ENCODE assay signal across 8 cellular contexts in the genomic region with DNA sequence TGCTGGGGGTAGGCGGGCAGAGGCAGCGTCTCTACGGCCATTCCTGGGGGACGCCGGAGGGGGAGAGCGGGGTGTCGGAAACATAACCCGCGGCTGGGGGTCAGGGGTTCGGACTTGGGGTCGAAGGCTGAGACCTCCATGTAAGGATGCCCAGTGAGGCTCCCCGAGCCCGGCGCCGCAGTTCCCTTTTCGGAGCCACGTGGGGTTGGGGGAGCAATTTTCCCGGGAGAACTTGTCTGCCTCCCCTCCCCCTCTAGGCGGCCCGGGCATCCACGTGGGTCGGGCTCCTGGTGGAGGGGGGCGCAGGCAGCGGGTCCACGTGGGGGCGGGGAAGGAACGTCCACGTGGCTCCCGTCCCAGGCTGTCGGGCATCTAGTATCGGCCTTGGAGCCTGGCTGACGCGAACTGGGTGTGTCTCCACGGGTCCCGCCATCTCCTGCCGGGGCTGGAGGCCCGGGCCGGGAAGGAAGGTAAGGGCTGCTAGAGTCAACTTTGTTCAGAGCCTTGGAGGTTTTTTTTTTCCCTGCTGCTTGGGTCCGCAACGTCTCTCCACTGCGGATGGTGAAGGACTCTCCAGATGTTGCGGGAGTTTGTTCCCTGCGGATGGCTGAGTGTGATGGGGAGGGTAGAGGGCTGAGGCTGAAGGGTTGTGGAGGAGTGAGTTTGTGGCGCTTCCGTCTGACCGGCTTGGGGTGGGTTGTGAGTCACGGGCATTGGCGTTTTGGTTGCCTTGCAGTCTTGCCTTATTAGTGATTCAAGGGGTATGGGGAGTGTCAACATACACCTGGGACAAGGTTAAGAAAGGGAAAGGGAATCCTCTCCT. TPM values are rescaled to one million over a fixed set of nuclear protein-coding genes. Genes with fewer than 3 reads are reported as not detected.
DNase-seq lines count a peak whose midpoint lies in the region; ATAC-seq and TF ChIP-seq lines count a peak whose summit lies in the region.

No MANE protein-coding gene starts in this region.

- peak; percentile 53 for DNase-seq in COLO829 (ENCODE audit: low spot score)
- peak; percentile 86 for DNase-seq in OCI-M1 (lab: John Stamatoyannopoulos, UW)
- peak; percentile 38 for DNase-seq in activated gamma-delta T cell treated with anti-CD3 and anti-CD28 coated beads, Interleukin-2, amount 50 U/mL, for 16 hours (ENCODE audit: low read depth)
- DNase-seq in foreskin melanocyte = peak; percentile 60
- DNase-seq in substantia nigra (lab: John Stamatoyannopoulos, UW) = peak in 48 of 49 donors; percentile 48 to 87 (median 74)

- H4K20me1 ChIP-seq in neural cell (ENCODE audit: insufficient read depth) = no peaks in the 10 kb centered on the region

- peaks cover 32% of the 10 kb centered on the region for H3K79me2 ChIP-seq in neural cell (replicated peaks; ENCODE audit: insufficient read depth, low read length)

- no peaks in the 10 kb centered on the region for H3K9me3 ChIP-seq in neural cell (ENCODE audit: low read length)

- TF ChIP-seq CTCF in neural cell (IDR thresholded peaks at IDR 0.05; ENCODE audit: poor library complexity, severe bottlenecking) = no peak

- no peak for TF ChIP-seq EP300 in neural cell (conservative IDR thresholded peaks at IDR 0.05; ENCODE audit: poor library complexity, severe bottlenecking)

- H3K9ac ChIP-seq in neural cell (ENCODE audit: low read length) = peak overlapping the region; percentile 74

- peak; percentile 5 for ATAC-seq in HG02588 (IDR thresholded peaks at IDR 0.05; ENCODE audit: unreplicated experiment)
- no peak for ATAC-seq in GM19463 (IDR thresholded peaks at IDR 0.05; ENCODE audit: unreplicated experiment)

- peak overlapping the region; percentile 91 for H3K4me2 ChIP-seq in neural cell (ENCODE audit: low read length)

- no peaks in the 10 kb centered on the region for H3F3A ChIP-seq in neural cell (ENCODE audit: insufficient read depth, low read length, poor library complexity, severe bottlenecking)

- no peaks in the 10 kb centered on the region for H3K36me3 ChIP-seq in neural cell (ENCODE audit: insufficient read depth, low read length)

- peak overlapping the region; percentile 89 for H2AFZ ChIP-seq in neural cell (ENCODE audit: low read depth, low read length)

- H3K4me3 ChIP-seq in neural cell (ENCODE audit: low read length) = peak overlapping the region; percentile 95

- H3K9me2 ChIP-seq in neural cell (ENCODE audit: insufficient read depth, low read length) = no peaks in the 10 kb centered on the region

- no peaks in the 10 kb centered on the region for H3K27me3 ChIP-seq in neural cell (ENCODE audit: insufficient read depth, low read depth, low read length)

- peak overlapping the region; percentile 69 for H3K27ac ChIP-seq in neural cell (ENCODE audit: low read length)
- peak overlapping the region; percentile 83 for H3K27ac ChIP-seq in substantia nigra (ENCODE audit: low read depth, low read length, poor library complexity, severe bottlenecking)

- no peak for TF ChIP-seq RAD21 in neural cell (conservative IDR thresholded peaks at IDR 0.05)

TF ChIP-seq in neural cell, 6 proteins besides CTCF, POLR2A, EP300 and RAD21:
- TF ChIP-seq POLR2AphosphoS5 (IDR thresholded peaks at IDR 0.05) (no peak), MXI1 (conservative IDR thresholded peaks at IDR 0.05; ENCODE audit: poor library complexity, severe bottlenecking) (peak; percentile 97)

RNA-seq across cellular contexts. Expression of a gene that starts 0.7 kb away (rescaled TPM):
- polyA plus RNA-seq in neural cell = 3.8 and 6.0 TPM in 2 replicates
- polyA minus RNA-seq in neural cell = 11.9 and 12.4 TPM in 2 replicates

RNA-seq across cellular contexts. Expression of a gene that starts 13.4 kb away (rescaled TPM):
- polyA plus RNA-seq in neural cell = 107 and 112 TPM in 2 replicates
- polyA minus RNA-seq in neural cell = 165 and 189 TPM in 2 replicates

RNA-seq across cellular contexts. Expression of a gene that starts 18.6 kb away (rescaled TPM):
- polyA plus RNA-seq in neural cell = 33.4 and 36.0 TPM in 2 replicates
- polyA minus RNA-seq in neural cell = 39.4 and 45.1 TPM in 2 replicates
